ENCODE assay signal across 1 cellular context in the genomic region with DNA sequence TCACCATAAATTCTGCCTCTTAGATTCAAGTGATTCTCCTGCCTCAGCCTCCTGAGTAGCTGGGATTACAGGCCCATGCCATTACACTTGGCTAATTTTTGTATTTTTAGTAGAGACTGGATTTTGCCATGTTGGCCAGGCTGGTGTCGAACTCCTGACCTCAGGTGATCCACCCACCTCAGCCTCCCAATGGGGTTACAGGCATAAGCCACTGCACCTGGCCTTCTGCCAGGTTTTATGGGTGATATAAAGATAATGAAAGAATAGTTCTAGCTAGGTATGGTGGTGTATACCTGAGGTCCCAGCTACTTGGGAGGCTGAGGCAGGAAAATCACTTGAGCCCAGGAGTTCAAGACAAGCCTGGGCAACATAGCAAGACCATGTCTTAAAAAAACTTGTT. TPM values are rescaled to one million over a fixed set of nuclear protein-coding genes. Genes with fewer than 3 reads are reported as not detected.
"Had no signal": no experiment of that assay in that cellular context is flagged by ENCODE, and none has a peak within 500 bp of the region (broad histone marks: within the 10 kb centered on the region; RNA-seq: fewer than 3 reads in every experiment).

No MANE protein-coding gene starts in this region.

RNA-seq across cellular contexts. Expression of gene VASH2, which starts 14.7 kb away (rescaled TPM):
- total RNA-seq: GM23248 had no signal
